Comparison of ENCODE assay signal across 7 cellular contexts in the genomic region with DNA sequence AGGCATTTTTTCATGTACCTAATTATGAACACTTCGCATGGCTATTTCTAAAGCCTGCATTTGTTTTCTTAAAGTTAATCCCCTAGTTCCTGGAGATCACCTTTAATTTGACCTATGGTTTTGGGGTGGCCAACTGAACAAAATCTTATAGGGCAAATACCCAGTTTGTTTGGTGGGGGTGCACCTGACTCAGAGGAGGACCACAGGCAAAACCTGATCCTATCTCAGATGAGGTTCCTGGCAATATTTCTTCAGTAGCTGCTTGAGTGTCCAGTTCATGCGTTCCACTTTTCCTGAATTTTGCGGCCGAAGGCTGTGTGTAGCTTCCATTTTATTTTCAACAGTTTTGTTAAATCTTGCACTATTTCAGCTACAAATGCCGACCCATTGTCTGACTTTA. TPM values are rescaled to one million over a fixed set of nuclear protein-coding genes. Genes with fewer than 3 reads are reported as not detected.
"Had no signal": no experiment of that assay in that cellular context is flagged by ENCODE, and none has a peak within 500 bp of the region (broad histone marks: within the 10 kb centered on the region; RNA-seq: fewer than 3 reads in every experiment).

No MANE protein-coding gene starts in this region.

- H3K27ac ChIP-seq: HL-60, KMS-11 had no signal

- FAIRE-seq: HepG2, HTR-8/SVneo had no signal

- DNase-seq: IMR-90, KBM-7, KG1 had no signal

- H3K4me2 ChIP-seq: KMS-11 had no signal

- H3K9ac ChIP-seq: KMS-11 had no signal

RNA-seq across cellular contexts. Expression of gene GMPR, which starts 10.3 kb away (rescaled TPM):
- total RNA-seq: HepG2 had no signal
- polyA plus RNA-seq: HepG2 had no signal
